Comparison of ENCODE assay signal across 10 cellular contexts in genomic region chr19:15421726-15422260, GRCh38. TPM values are rescaled to one million over a fixed set of nuclear protein-coding genes. Genes with fewer than 3 reads are reported as not detected.
DNase-seq lines count a peak whose midpoint lies in the region; ATAC-seq and TF ChIP-seq lines count a peak whose summit lies in the region.
"Had no signal": no experiment of that assay in that cellular context is flagged by ENCODE, and none has a peak within 500 bp of the region (broad histone marks: within the 10 kb centered on the region; RNA-seq: fewer than 3 reads in every experiment).

No MANE protein-coding gene starts in this region.

- no peak for TF ChIP-seq CTCF in ovary (IDR thresholded peaks at IDR 0.05)

- no peaks in the 10 kb centered on the region for H3K27me3 ChIP-seq in ovary

- ATAC-seq in HG02840 (IDR thresholded peaks at IDR 0.05; ENCODE audit: low FRiP score, unreplicated experiment) = no peak
- ATAC-seq: activated CD4-positive, CD25-positive, alpha-beta regulatory T cell treated with anti-CD3 and anti-CD28 coated beads, Interleukin-2, amount 50 U/mL, for 24 hours; Panc1 had no signal

- H3K4me1 ChIP-seq in ovary (ENCODE audit: insufficient read depth) = peaks cover 22% of the 10 kb centered on the region

- intact Hi-C loops in ovary (cut with DNase I) = loop anchor here in 1 of 4 donors (10.0 kb wide), 1 partner anchor 167 kb away; no protein-coding TSS in a partner anchor

- no peak for TF ChIP-seq EP300 in ovary (IDR thresholded peaks at IDR 0.05)

- H3K9me3 ChIP-seq in ovary = no peaks in the 10 kb centered on the region

- TF ChIP-seq POLR2A in ovary (IDR thresholded peaks at IDR 0.05) = no peak

- DNase-seq in NCI-H1092 (lab: John Stamatoyannopoulos, UW) (peak; percentile 92), fibroblast of peridontal ligament (ENCODE audit: extremely low read depth) (peak; percentile 21), ovary (peak in 4 of 5 donors; percentile 54 to 73 (median 66)), NCI-H510A (lab: John Stamatoyannopoulos, UW) (no peak), NCI-H1930 (lab: John Stamatoyannopoulos, UW) (no peak)
- DNase-seq: activated naive CD4-positive, alpha-beta T cell treated with Interleukin-2 at 50 U/mL for 16 hours; kidney had no signal

- H3K36me3 ChIP-seq in ovary = no peaks in the 10 kb centered on the region

- H3K27ac ChIP-seq in ovary = peak overlapping the region in 1 of 2 donors; percentile 65

- WGBS in ovary, 3 donors = 8 to 30% (median 27%) methylated on average over 15 of the region's 15 CpGs

- no peak overlapping the region for H3K4me3 ChIP-seq in ovary

RNA-seq across cellular contexts. Expression of gene AKAP8L, which starts 3.0 kb away (rescaled TPM):
- total RNA-seq in ovary = 100 to 1,000 TPM in 3 of 7 donors, 10 to 100 TPM in 4; 85.9 to 121 (median 93.2) TPM
- 10 to 100 TPM; 70.3 to 78.5 TPM for polyA plus RNA-seq in ovary

RNA-seq across cellular contexts. Expression of gene WIZ, which starts 28.0 kb away (rescaled TPM):
- 10 to 100 TPM; 21.0 to 46.5 (median 41.7) TPM for total RNA-seq in ovary
- 10 to 100 TPM in 1 of 2 donors, 1 to 10 TPM in 1; 4.8 to 24.7 TPM for polyA plus RNA-seq in ovary

RNA-seq across cellular contexts. Expression of gene AKAP8, which starts 42.2 kb away (rescaled TPM):
- 10 to 100 TPM; 19.1 to 53.3 (median 46.4) TPM for total RNA-seq in ovary
- 10 to 100 TPM; 13.6 to 21.6 TPM for polyA plus RNA-seq in ovary

RNA-seq across cellular contexts. Expression of gene RASAL3, which starts 42.6 kb away (rescaled TPM):
- 1 to 10 TPM in 5 of 7 donors, under 1 TPM in 2; 0.61 to 2.6 (median 1.4) TPM for total RNA-seq in ovary
- polyA plus RNA-seq in ovary = 1 to 10 TPM in 1 of 2 donors, under 1 TPM in 1; 0.63 to 1.5 TPM

RNA-seq across cellular contexts. Expression of gene PGLYRP2, which starts 57.5 kb away (rescaled TPM):
- total RNA-seq in ovary = under 1 TPM in 1 of 7 donors, not detected in 6; 0.28 TPM
- not detected for polyA plus RNA-seq in ovary
- total RNA-seq: kidney had no signal

Comparison
In these comparisons a context has a peak if more than half of its experiments do, and no peak if none do; other contexts are left out.
1. DNase-seq: peak in NCI-H1092 (single experiment), fibroblast of peridontal ligament (single experiment) and ovary (4 of 5); none in NCI-H510A (single experiment) and NCI-H1930 (0 of 2).